In the genomic region with DNA sequence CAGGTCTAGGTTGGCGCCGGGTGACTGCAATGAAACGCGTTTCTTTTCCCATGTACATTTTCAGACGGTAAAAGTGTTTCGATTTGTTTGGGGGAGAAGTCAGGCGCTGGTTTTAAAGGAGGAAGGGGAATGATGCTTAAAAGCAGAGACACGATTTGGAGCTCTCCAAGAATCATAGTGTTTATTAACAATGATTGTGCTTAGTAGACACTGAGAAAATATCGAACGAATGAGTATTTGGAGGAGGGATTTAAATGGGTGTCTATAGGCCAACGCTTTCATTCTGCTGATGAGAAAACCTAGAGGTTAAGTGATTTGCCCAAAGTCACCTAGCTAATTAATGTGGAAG, we compare ENCODE assay signal across 8 cellular contexts. TPM values are rescaled to one million over a fixed set of nuclear protein-coding genes. Genes with fewer than 3 reads are reported as not detected.
DNase-seq lines count a peak whose midpoint lies in the region; ATAC-seq and TF ChIP-seq lines count a peak whose summit lies in the region.

No MANE protein-coding gene starts in this region.

- H3K79me2 ChIP-seq in HCT116 (ENCODE audit: insufficient read depth, low read length) (no peaks in the 10 kb centered on the region), smooth muscle cell (ENCODE audit: low read depth) (no peaks in the 10 kb centered on the region)

- DNase-seq in HCT116 (ENCODE audit: low read depth, low spot score) (no peak), iPS DF 6.9 (ENCODE audit: low read depth, low spot score) (no peak), smooth muscle cell (lab: John Stamatoyannopoulos, UW; ENCODE audit: unreplicated experiment) (no peak), COLO829 (ENCODE audit: low spot score) (no peak)
- no peak for DNase-seq in activated naive CD4-positive, alpha-beta T cell treated with anti-CD3 and anti-CD28 coated beads, Interleukin-2, amount 50 U/mL, for 72 hours (ENCODE audit: low spot score in 2 of 2)

- peaks cover 0 to 15% of the 10 kb centered on the region in 2 donors for H3K36me3 Mint-ChIP-seq in activated naive CD4-positive, alpha-beta T cell treated with anti-CD3 and anti-CD28 coated beads, Interleukin-2, amount 50 U/mL, for 72 hours

- peak overlapping the region; percentile 67 to 81 for H3K27ac Mint-ChIP-seq in activated naive CD4-positive, alpha-beta T cell treated with anti-CD3 and anti-CD28 coated beads, Interleukin-2, amount 50 U/mL, for 72 hours

- intact Hi-C loops in HCT116 (cut with micrococcal nuclease), result no loop called here

- peaks cover 12% of the 10 kb centered on the region for H3F3A ChIP-seq in smooth muscle cell (ENCODE audit: low read depth)

- H3K36me3 ChIP-seq in HCT116 (ENCODE audit: control insufficient read depth in 1 of 2, insufficient read depth in 2 of 2, low read length in 2 of 2) (no peaks in the 10 kb centered on the region), iPS DF 6.9 (ENCODE audit: control insufficient read depth, insufficient read depth, low read length) (no peaks in the 10 kb centered on the region), smooth muscle cell (ENCODE audit: low read depth) (no peaks in the 10 kb centered on the region)

- H3K27me3 ChIP-seq in HCT116 (ENCODE audit: insufficient read depth, low read length) (no peaks in the 10 kb centered on the region), iPS DF 6.9 (ENCODE audit: control insufficient read depth, insufficient read depth, low read length) (peaks cover 20% of the 10 kb centered on the region), smooth muscle cell (ENCODE audit: low read depth) (peaks cover 22% of the 10 kb centered on the region)

- TF ChIP-seq RAD21 in HCT116 (IDR thresholded peaks at IDR 0.05; ENCODE audit: low read depth), result no peak

- H3K9ac ChIP-seq in HCT116 (ENCODE audit: low read length) (peak overlapping the region; percentile 69), smooth muscle cell (ENCODE audit: low read depth) (peak overlapping the region; percentile 96)

- H3K9me2 ChIP-seq in HCT116 (ENCODE audit: insufficient read depth), result no peaks in the 10 kb centered on the region

- H3K4me2 ChIP-seq in HCT116 (ENCODE audit: low read length), result peak overlapping the region; percentile 94
- H3K4me2 ChIP-seq in smooth muscle cell, result peak overlapping the region; percentile 98

- no TSS peak for BruUV-seq in HCT116 (replicated peaks; lab: Mats Ljungman, UMichigan)

- H2AFZ ChIP-seq in HCT116 (ENCODE audit: low read depth, low read length, poor library complexity, severe bottlenecking) (peak overlapping the region; percentile 98), smooth muscle cell (ENCODE audit: low read depth) (peak overlapping the region; percentile 71)

- TF ChIP-seq POLR2A in HCT116 (IDR thresholded peaks at IDR 0.05; ENCODE audit: borderline replicate concordance, extremely low read depth, insufficient read depth, insufficient read length), result no peak

- no CpG with 5 or more reads among the region's 11 CpGs for WGBS in iPS DF 6.9 (ENCODE audit: insufficient coverage, insufficient read length)
- 20% methylated on average over 11 of the region's 11 CpGs for WGBS in smooth muscle cell (ENCODE audit: low lambda C conversion rate)

- H3K9me3 ChIP-seq in HCT116 (ENCODE audit: control insufficient read depth in 1 of 2, insufficient read depth in 1 of 2, low read depth in 1 of 2, low read length in 2 of 2) (no peaks in the 10 kb centered on the region), iPS DF 6.9 (ENCODE audit: control insufficient read depth, insufficient read depth, low read length) (no peaks in the 10 kb centered on the region), smooth muscle cell (replicated peaks; ENCODE audit: low read depth) (no peaks in the 10 kb centered on the region)

- CTCF ChIA-PET in HCT116 (lab: Charles Lee), result interaction anchor here (1.5 kb wide), 1 partner anchor 17 kb away, joined by 5 read pairs; no protein-coding TSS in a partner anchor

- H3K9me3 Mint-ChIP-seq in activated naive CD4-positive, alpha-beta T cell treated with anti-CD3 and anti-CD28 coated beads, Interleukin-2, amount 50 U/mL, for 72 hours, result peaks cover 4 to 10% of the 10 kb centered on the region in 2 donors

- H4K20me1 ChIP-seq in HCT116 (ENCODE audit: insufficient read depth) (no peaks in the 10 kb centered on the region), smooth muscle cell (ENCODE audit: low read depth) (no peaks in the 10 kb centered on the region)

- H3K4me1 ChIP-seq in HCT116 (ENCODE audit: control insufficient read depth in 1 of 2, insufficient read depth in 2 of 2, low read length in 2 of 2), result peaks cover 4 to 18% of the 10 kb centered on the region in 2 experiments; a peak in 3 of 4 replicates
- H3K4me1 ChIP-seq in iPS DF 6.9 (ENCODE audit: control insufficient read depth, insufficient read depth, low read length), result no peaks in the 10 kb centered on the region
- peaks cover 11% of the 10 kb centered on the region for H3K4me1 ChIP-seq in smooth muscle cell (ENCODE audit: low read depth)

- RAD21 ChIA-PET in HCT116 (lab: Charles Lee; ENCODE audit: low non-redundant PET in 1 of 2, low total read pairs in 2 of 2, uncharacterized antibody in 2 of 2, unreplicated experiment in 2 of 2), result no interaction called here

- POLR2A ChIA-PET in HCT116 (lab: Charles Lee), result interaction anchor here (1.0 to 1.2 kb wide), 2 partner anchors 11 to 38 kb away, joined by 3 read pairs; no protein-coding TSS in a partner anchor

- TF ChIP-seq CTCF in HCT116 (IDR thresholded peaks at IDR 0.05 in 2 of 3, conservative IDR thresholded peaks at IDR 0.05 in 1 of 3; ENCODE audit: borderline replicate concordance in 1 of 3, insufficient read depth in 1 of 3, low read depth in 2 of 3, low read length in 2 of 3) (no peak), smooth muscle cell (IDR thresholded peaks at IDR 0.05; ENCODE audit: borderline replicate concordance, insufficient read depth, poor library complexity, severe bottlenecking) (no peak)

- H3K27ac ChIP-seq in HCT116 (ENCODE audit: low read depth, low read length) (peak overlapping the region; percentile 59; the same call in 1 of the 2 replicates), iPS DF 6.9 (ENCODE audit: low read length) (no peak overlapping the region), smooth muscle cell (ENCODE audit: low read depth) (peak overlapping the region; percentile 94)

- ATAC-seq in HCT116 (peak; percentile 4; the same call in 1 of the 2 replicates), HG03565 (IDR thresholded peaks at IDR 0.05; ENCODE audit: unreplicated experiment) (no peak), HG03095 (IDR thresholded peaks at IDR 0.05; ENCODE audit: unreplicated experiment) (no peak), GM19324 (IDR thresholded peaks at IDR 0.05; ENCODE audit: low FRiP score, unreplicated experiment) (no peak)
- no peak for ATAC-seq in activated naive CD4-positive, alpha-beta T cell treated with anti-CD3 and anti-CD28 coated beads, Interleukin-2, amount 50 U/mL, for 72 hours

- peak overlapping the region; percentile 53 to 65 for H3K4me3 ChIP-seq in HCT116 (replicated peaks in 1 of 2; ENCODE audit: low read depth in 1 of 2, low read length in 2 of 2)
- H3K4me3 ChIP-seq in iPS DF 6.9 (ENCODE audit: low read length), result peak overlapping the region; percentile 57; the same call in 1 of the 2 replicates
- peak overlapping the region; percentile 79 for H3K4me3 ChIP-seq in smooth muscle cell

TF ChIP-seq in HCT116, 20 proteins besides CTCF, POLR2A, EP300 and RAD21 (continues in another document):
- TF ChIP-seq SP1 (IDR thresholded peaks at IDR 0.05; ENCODE audit: low read depth) (no peak), CEBPB (IDR thresholded peaks at IDR 0.05; ENCODE audit: low read depth) (no peak), SIN3A (IDR thresholded peaks at IDR 0.05; ENCODE audit: low read depth) (no peak), SRF (IDR thresholded peaks at IDR 0.05; ENCODE audit: low read depth) (no peak), EZH2phosphoT487 (IDR thresholded peaks at IDR 0.05; ENCODE audit: borderline replicate concordance) (no peak), EZH2 (IDR thresholded peaks at IDR 0.05) (no peak), POLR2AphosphoS5 (IDR thresholded peaks at IDR 0.05; ENCODE audit: low read depth, low read length) (no peak), JUND (IDR thresholded peaks at IDR 0.05) (no peak), CBX3 (IDR thresholded peaks at IDR 0.05; ENCODE audit: low read depth) (no peak), EGR1 (IDR thresholded peaks at IDR 0.05; ENCODE audit: low read depth) (no peak), ZNF274 (IDR thresholded peaks at IDR 0.05; ENCODE audit: low read depth, low read length) (no peak)
- TF ChIP-seq, protein P1, sequence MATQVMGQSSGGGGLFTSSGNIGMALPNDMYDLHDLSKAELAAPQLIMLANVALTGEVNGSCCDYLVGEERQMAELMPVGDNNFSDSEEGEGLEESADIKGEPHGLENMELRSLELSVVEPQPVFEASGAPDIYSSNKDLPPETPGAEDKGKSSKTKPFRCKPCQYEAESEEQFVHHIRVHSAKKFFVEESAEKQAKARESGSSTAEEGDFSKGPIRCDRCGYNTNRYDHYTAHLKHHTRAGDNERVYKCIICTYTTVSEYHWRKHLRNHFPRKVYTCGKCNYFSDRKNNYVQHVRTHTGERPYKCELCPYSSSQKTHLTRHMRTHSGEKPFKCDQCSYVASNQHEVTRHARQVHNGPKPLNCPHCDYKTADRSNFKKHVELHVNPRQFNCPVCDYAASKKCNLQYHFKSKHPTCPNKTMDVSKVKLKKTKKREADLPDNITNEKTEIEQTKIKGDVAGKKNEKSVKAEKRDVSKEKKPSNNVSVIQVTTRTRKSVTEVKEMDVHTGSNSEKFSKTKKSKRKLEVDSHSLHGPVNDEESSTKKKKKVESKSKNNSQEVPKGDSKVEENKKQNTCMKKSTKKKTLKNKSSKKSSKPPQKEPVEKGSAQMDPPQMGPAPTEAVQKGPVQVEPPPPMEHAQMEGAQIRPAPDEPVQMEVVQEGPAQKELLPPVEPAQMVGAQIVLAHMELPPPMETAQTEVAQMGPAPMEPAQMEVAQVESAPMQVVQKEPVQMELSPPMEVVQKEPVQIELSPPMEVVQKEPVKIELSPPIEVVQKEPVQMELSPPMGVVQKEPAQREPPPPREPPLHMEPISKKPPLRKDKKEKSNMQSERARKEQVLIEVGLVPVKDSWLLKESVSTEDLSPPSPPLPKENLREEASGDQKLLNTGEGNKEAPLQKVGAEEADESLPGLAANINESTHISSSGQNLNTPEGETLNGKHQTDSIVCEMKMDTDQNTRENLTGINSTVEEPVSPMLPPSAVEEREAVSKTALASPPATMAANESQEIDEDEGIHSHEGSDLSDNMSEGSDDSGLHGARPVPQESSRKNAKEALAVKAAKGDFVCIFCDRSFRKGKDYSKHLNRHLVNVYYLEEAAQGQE (IDR thresholded peaks at IDR 0.05; ENCODE audit: low read depth), result no peak
- TF ChIP-seq, protein P2, sequence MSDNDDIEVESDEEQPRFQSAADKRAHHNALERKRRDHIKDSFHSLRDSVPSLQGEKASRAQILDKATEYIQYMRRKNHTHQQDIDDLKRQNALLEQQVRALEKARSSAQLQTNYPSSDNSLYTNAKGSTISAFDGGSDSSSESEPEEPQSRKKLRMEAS (IDR thresholded peaks at IDR 0.05), result no peak

RNA-seq across cellular contexts. Expression of a gene that starts 36.9 kb away (rescaled TPM):
- 53.2 TPM for total RNA-seq in HCT116 (2021; ENCODE audit: unreplicated experiment)
- 36.3 and 38.1 TPM in 2 replicates for polyA plus RNA-seq in HCT116 (2012)
- 100 to 1,000 TPM in 1 of 2 donors, 10 to 100 TPM in 1; 95.3 to 133 TPM for total RNA-seq in activated naive CD4-positive, alpha-beta T cell treated with anti-CD3 and anti-CD28 coated beads, Interleukin-2, amount 50 U/mL, for 72 hours
- 101 and 110 TPM in 2 replicates for total RNA-seq in smooth muscle cell
- 44.9 and 52.4 TPM in 2 replicates for polyA plus RNA-seq in smooth muscle cell
